ENCODE assay signal across 8 cellular contexts in the genomic region with DNA sequence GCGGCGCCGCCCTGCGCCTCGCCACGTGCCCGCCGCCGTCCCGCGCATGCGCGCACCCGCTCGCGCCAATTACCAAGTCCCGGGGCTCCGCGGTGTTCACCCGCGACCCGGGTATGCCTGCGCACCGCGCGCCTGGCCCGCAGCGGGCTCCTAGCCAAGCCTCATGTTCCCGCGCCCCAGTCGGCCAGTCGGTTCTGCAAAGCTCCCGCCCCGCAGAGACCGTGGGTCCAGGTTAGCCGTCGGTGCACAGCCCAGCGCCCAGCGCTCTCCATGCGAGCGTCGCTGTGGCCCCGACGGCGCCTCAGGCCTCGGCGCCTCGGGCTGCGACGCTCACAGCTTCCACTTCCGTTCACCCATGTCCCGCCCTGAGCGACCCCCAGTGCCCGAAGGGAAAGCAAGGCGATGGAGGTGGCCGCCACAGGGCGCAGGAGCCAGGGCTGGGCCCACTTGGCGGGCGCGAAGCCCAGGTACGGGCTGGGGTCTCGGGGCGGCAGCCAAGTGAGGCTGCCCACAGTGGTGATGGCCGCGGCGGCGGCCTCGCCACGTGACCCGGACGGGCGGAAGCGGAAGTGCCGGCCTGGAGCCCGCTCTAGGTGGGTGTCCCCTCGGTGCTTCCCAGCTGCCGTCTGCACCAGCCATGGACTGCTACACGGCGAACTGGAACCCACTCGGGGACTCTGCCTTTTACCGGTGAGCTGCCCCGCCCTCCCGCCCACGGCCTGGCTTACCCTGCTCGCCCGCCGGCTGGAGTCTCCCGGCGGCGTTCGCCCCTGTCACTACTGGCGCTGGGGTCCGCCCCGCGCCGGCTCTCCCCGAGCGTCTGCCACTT. TPM values are rescaled to one million over a fixed set of nuclear protein-coding genes. Genes with fewer than 3 reads are reported as not detected.
DNase-seq lines count a peak whose midpoint lies in the region; ATAC-seq and TF ChIP-seq lines count a peak whose summit lies in the region.

A gene with protein sequence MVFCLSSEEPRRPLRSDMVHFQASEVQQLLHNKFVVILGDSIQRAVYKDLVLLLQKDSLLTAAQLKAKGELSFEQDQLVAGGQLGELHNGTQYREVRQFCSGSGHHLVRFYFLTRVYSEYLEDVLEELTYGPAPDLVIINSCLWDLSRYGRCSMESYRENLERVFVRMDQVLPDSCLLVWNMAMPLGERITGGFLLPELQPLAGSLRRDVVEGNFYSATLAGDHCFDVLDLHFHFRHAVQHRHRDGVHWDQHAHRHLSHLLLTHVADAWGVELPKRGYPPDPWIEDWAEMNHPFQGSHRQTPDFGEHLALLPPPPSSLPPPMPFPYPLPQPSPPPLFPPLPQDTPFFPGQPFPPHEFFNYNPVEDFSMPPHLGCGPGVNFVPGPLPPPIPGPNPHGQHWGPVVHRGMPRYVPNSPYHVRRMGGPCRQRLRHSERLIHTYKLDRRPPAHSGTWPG (minus strand): TSS at position 518 of the 829 bp plus-strand sequence. CDS start 743 bp downstream, outside the sequence.
A gene (plus strand): TSS at position 608 of the 829 bp plus-strand sequence. CDS start 30 bp downstream, at position 638.

- H3K36me3 ChIP-seq in GM06990 (ENCODE audit: control insufficient read depth, insufficient read depth, low read length) (no peaks in the 10 kb centered on the region), SU-DHL-6 (ENCODE audit: low read length) (no peaks in the 10 kb centered on the region), cardiac muscle cell (peaks cover 2% of the 10 kb centered on the region), trophoblast cell (ENCODE audit: control insufficient read depth in 1 of 2, insufficient read depth in 2 of 2, low read length in 2 of 2) (peaks cover 9 to 16% of the 10 kb centered on the region in 2 experiments), transverse colon (no peaks in the 10 kb centered on the region)

- H3F3A ChIP-seq in SU-DHL-6 (ENCODE audit: insufficient read depth), result no peaks in the 10 kb centered on the region

- TF ChIP-seq POLR2A in transverse colon (IDR thresholded peaks at IDR 0.05), result peak; percentile 72

- peak within 1 kb of the TSS; percentile 87 for H2AK5ac ChIP-seq in trophoblast cell (ENCODE audit: low read length)

- POLR2A ChIA-PET in HEK293T (lab: Yijun Ruan, JAX), result interaction anchor here (0.8 to 1.4 kb wide), 6 partner anchors 39 to 154 kb away, joined by 3 to 5 read pairs (median 3); no protein-coding TSS in a partner anchor
- POLR2A ChIA-PET in activated naive CD8-positive, alpha-beta T cell treated with anti-CD3 and anti-CD28 coated beads, Interleukin-2, amount 10 ng/mL, durations not matched to agents 7 days and 5 days (lab: Charles Lee), result interaction anchor here (0.6 to 2.4 kb wide), 10 partner anchors 9 to 188 kb away, joined by 3 to 15 read pairs (median 6); a partner anchor contains a TSS

- TF ChIP-seq CTCF in GM06990 (IDR thresholded peaks at IDR 0.05; ENCODE audit: insufficient read depth, low read length, poor library complexity, severe bottlenecking) (no peak), SU-DHL-6 (IDR thresholded peaks at IDR 0.05; ENCODE audit: insufficient read depth, low read length, poor library complexity, severe bottlenecking) (no peak), cardiac muscle cell (IDR thresholded peaks at IDR 0.05; ENCODE audit: low read depth, low read length) (no peak), transverse colon (IDR thresholded peaks at IDR 0.05) (no peak)

- H4K12ac ChIP-seq in trophoblast cell (ENCODE audit: low read depth, low read length), result peak within 1 kb of the TSS; percentile 98

- no peak for TF ChIP-seq EP300 in transverse colon (IDR thresholded peaks at IDR 0.05; ENCODE audit: low read depth)

- H3K79me1 ChIP-seq in trophoblast cell (ENCODE audit: low read length), result peaks cover 9% of the 10 kb centered on the region

- no peaks in the 10 kb centered on the region for H3K27me3 Mint-ChIP-seq in activated naive CD8-positive, alpha-beta T cell treated with anti-CD3 and anti-CD28 coated beads, Interleukin-2, amount 10 ng/mL, durations not matched to agents 7 days and 5 days

- no peaks in the 10 kb centered on the region for H4K20me1 ChIP-seq in SU-DHL-6 (ENCODE audit: low read depth, low read length)

- peak within 1 kb of the TSS; percentile 90 for H2BK120ac ChIP-seq in trophoblast cell (ENCODE audit: insufficient read depth, low read length, poor library complexity)

- H3K79me2 ChIP-seq in SU-DHL-6 (ENCODE audit: insufficient read depth, low read length) (peaks cover 4% of the 10 kb centered on the region; the same call in 1 of the 2 replicates), trophoblast cell (ENCODE audit: control insufficient read depth, insufficient read depth, low read length, poor library complexity) (peaks cover 6% of the 10 kb centered on the region)

- WGBS in trophoblast cell (ENCODE audit: extremely low coverage, insufficient coverage, insufficient read length), result no CpG with 5 or more reads among the region's 98 CpGs
- WGBS in transverse colon (ENCODE audit: low coverage in 1 of 2), 2 donors, result 12% methylated on average over 51 of the region's 98 CpGs; no CpG with 5 or more reads in 1 of the 2 donors

- H3K4ac ChIP-seq in trophoblast cell (ENCODE audit: low read depth, low read length), result peak within 1 kb of the TSS; percentile 75

- peaks cover 5% of the 10 kb centered on the region for H3K4me1 ChIP-seq in cardiac muscle cell (ENCODE audit: low read depth)
- H3K4me1 ChIP-seq in trophoblast cell (ENCODE audit: control insufficient read depth in 1 of 2, insufficient read depth in 2 of 2, low read length in 2 of 2), result peaks cover 6 to 9% of the 10 kb centered on the region in 2 experiments
- H3K4me1 ChIP-seq in transverse colon, result peaks cover 8 to 19% (median 17%) of the 10 kb centered on the region in 4 donors

- peak; percentile 97 for ATAC-seq in activated naive CD8-positive, alpha-beta T cell treated with anti-CD3 and anti-CD28 coated beads, Interleukin-2, amount 10 ng/mL, durations not matched to agents 7 days and 5 days (ENCODE audit: low read depth)

- peak; percentile 94 for DNase-seq in GM06990 (ENCODE audit: extremely low read depth, insufficient read length)
- peak; percentile 98 for DNase-seq in HEK293T (ENCODE audit: extremely low spot score)
- peak; percentile 72 for DNase-seq in MV-4-11 (lab: John Stamatoyannopoulos, UW)
- peak; percentile 96 for DNase-seq in activated naive CD8-positive, alpha-beta T cell treated with anti-CD3 and anti-CD28 coated beads, Interleukin-2, amount 10 ng/mL, durations not matched to agents 7 days and 5 days
- DNase-seq in cardiac muscle cell (ENCODE audit: low read depth in 1 of 2, low spot score in 1 of 2), result peak; percentile 89 to 92
- peak; percentile 83 to 87 for DNase-seq in trophoblast cell
- DNase-seq in transverse colon, result peak; percentile 88

- H3K9me3 ChIP-seq in SU-DHL-6 (ENCODE audit: insufficient read depth, low read length), result no peaks in the 10 kb centered on the region
- H3K9me3 ChIP-seq in cardiac muscle cell (ENCODE audit: low read depth), result no peaks in the 10 kb centered on the region
- peaks cover 1% of the 10 kb centered on the region for H3K9me3 ChIP-seq in trophoblast cell (ENCODE audit: insufficient read depth, low read depth, low read length)
- no peaks in the 10 kb centered on the region for H3K9me3 ChIP-seq in transverse colon

- H2BK5ac ChIP-seq in trophoblast cell (ENCODE audit: low read depth, low read length, poor library complexity), result peak within 1 kb of the TSS; percentile 75

- no peaks in the 10 kb centered on the region for H3K27me3 ChIP-seq in GM06990 (replicated peaks; ENCODE audit: control insufficient read depth, insufficient read depth, low read length)
- no peaks in the 10 kb centered on the region for H3K27me3 ChIP-seq in SU-DHL-6 (ENCODE audit: low read length)
- H3K27me3 ChIP-seq in cardiac muscle cell, result no peaks in the 10 kb centered on the region
- no peaks in the 10 kb centered on the region for H3K27me3 ChIP-seq in trophoblast cell (ENCODE audit: insufficient read depth, low read length)
- H3K27me3 ChIP-seq in transverse colon, result no peaks in the 10 kb centered on the region

- H4K8ac ChIP-seq in trophoblast cell (ENCODE audit: low read depth, low read length), result peak within 1 kb of the TSS; percentile 99

- peaks cover 20% of the 10 kb centered on the region for H3K4me1 Mint-ChIP-seq in activated naive CD8-positive, alpha-beta T cell treated with anti-CD3 and anti-CD28 coated beads, Interleukin-2, amount 10 ng/mL, durations not matched to agents 7 days and 5 days

- in situ Hi-C loops in transverse colon (cut with MboI; ENCODE audit: low pct_ligation_motif_present in 1 of 4, low pct_unique_long_range_greater_than_20kb in 1 of 4, low sequenced_read_pairs in 3 of 4), result no loop called here

- peaks cover 19% of the 10 kb centered on the region for H3K36me3 Mint-ChIP-seq in activated naive CD8-positive, alpha-beta T cell treated with anti-CD3 and anti-CD28 coated beads, Interleukin-2, amount 10 ng/mL, durations not matched to agents 7 days and 5 days

- H3K4me2 ChIP-seq in SU-DHL-6 (ENCODE audit: low read depth, low read length, poor library complexity, severe bottlenecking) (peak within 1 kb of the TSS; percentile 72), trophoblast cell (ENCODE audit: low read length) (peak within 1 kb of the TSS; percentile 99)

- H3K9me2 ChIP-seq in SU-DHL-6 (replicated peaks; ENCODE audit: insufficient read depth, low read length), result no peaks in the 10 kb centered on the region

- H3K27ac Mint-ChIP-seq in activated naive CD8-positive, alpha-beta T cell treated with anti-CD3 and anti-CD28 coated beads, Interleukin-2, amount 10 ng/mL, durations not matched to agents 7 days and 5 days, result peak within 1 kb of the TSS; percentile 85

- no peak within 1 kb of the TSS for H2BK12ac ChIP-seq in trophoblast cell (ENCODE audit: low read length)

- peak within 1 kb of the TSS; percentile 96 for H3K14ac ChIP-seq in trophoblast cell (ENCODE audit: low read length)

- no peak within 1 kb of the TSS for H3K23ac ChIP-seq in trophoblast cell (ENCODE audit: low read length)

- CTCF ChIA-PET in HEK293T (lab: Yijun Ruan, JAX), result no interaction called here

- H3K4me3 Mint-ChIP-seq in activated naive CD8-positive, alpha-beta T cell treated with anti-CD3 and anti-CD28 coated beads, Interleukin-2, amount 10 ng/mL, durations not matched to agents 7 days and 5 days, result peak within 1 kb of the TSS; percentile 83

- H3K18ac ChIP-seq in trophoblast cell (ENCODE audit: low read length), result peak within 1 kb of the TSS; percentile 95

- no peaks in the 10 kb centered on the region for H3K9me3 Mint-ChIP-seq in activated naive CD8-positive, alpha-beta T cell treated with anti-CD3 and anti-CD28 coated beads, Interleukin-2, amount 10 ng/mL, durations not matched to agents 7 days and 5 days

- H3K27ac ChIP-seq in SU-DHL-6 (ENCODE audit: low read depth, low read length), result no peak within 1 kb of the TSS
- H3K27ac ChIP-seq in cardiac muscle cell, result peak within 1 kb of the TSS; percentile 41
- H3K27ac ChIP-seq in trophoblast cell (ENCODE audit: low read depth, low read length), result peak within 1 kb of the TSS; percentile 28
- H3K27ac ChIP-seq in transverse colon, result peak within 1 kb of the TSS; percentile 89 to 94 (median 93)

- intact Hi-C loops in transverse colon (cut with DNase I; ENCODE audit: low total_unique reads), result no loop called here

- H2AFZ ChIP-seq in SU-DHL-6 (ENCODE audit: low read depth, low read length, severe bottlenecking) (peak within 1 kb of the TSS; percentile 100), trophoblast cell (ENCODE audit: insufficient read depth, low read length, poor library complexity) (peak within 1 kb of the TSS; percentile 87)

- peak within 1 kb of the TSS; percentile 94 for H4K91ac ChIP-seq in trophoblast cell (ENCODE audit: low read depth, low read length)

- peak within 1 kb of the TSS; percentile 64 for H3K9ac ChIP-seq in SU-DHL-6 (ENCODE audit: low read length)
- peak within 1 kb of the TSS; percentile 90 for H3K9ac ChIP-seq in trophoblast cell (ENCODE audit: low read length)

- H3K4me3 ChIP-seq in GM06990 (replicated peaks; ENCODE audit: low read depth, low read length) (peak within 1 kb of the TSS; percentile 89), SU-DHL-6 (ENCODE audit: insufficient read depth, low read length, poor library complexity, severe bottlenecking) (peak within 1 kb of the TSS; percentile 74), cardiac muscle cell (peak within 1 kb of the TSS; percentile 80), trophoblast cell (ENCODE audit: low read depth, low read length) (peak within 1 kb of the TSS; percentile 79), transverse colon (peak within 1 kb of the TSS; percentile 74 to 96 (median 91))

RNA-seq across cellular contexts. Expression of the first gene that starts in this region (rescaled TPM):
- 10 to 100 TPM; 39.9 to 43.3 TPM for total RNA-seq in activated naive CD8-positive, alpha-beta T cell treated with anti-CD3 and anti-CD28 coated beads, Interleukin-2, amount 10 ng/mL, durations not matched to agents 7 days and 5 days
- total RNA-seq in cardiac muscle cell (69.2 and 78.0 TPM in 2 replicates), transverse colon (10 to 100 TPM; 15.5 to 85.7 (median 36.6) TPM)
- polyA plus RNA-seq in cardiac muscle cell, result 45.5 and 50.6 TPM in 2 replicates
- 31.4 and 32.3 TPM in 2 replicates for polyA plus RNA-seq in trophoblast cell (2013)

RNA-seq across cellular contexts. Expression of the second gene that starts in this region (rescaled TPM):
- 10 to 100 TPM; 54.6 to 56.7 TPM for total RNA-seq in activated naive CD8-positive, alpha-beta T cell treated with anti-CD3 and anti-CD28 coated beads, Interleukin-2, amount 10 ng/mL, durations not matched to agents 7 days and 5 days
- total RNA-seq in cardiac muscle cell (49.1 and 51.5 TPM in 2 replicates), transverse colon (10 to 100 TPM; 29.2 to 42.2 (median 36.7) TPM)
- polyA plus RNA-seq in cardiac muscle cell, result 44.5 and 60.4 TPM in 2 replicates
- 18.4 and 19.2 TPM in 2 replicates for polyA plus RNA-seq in trophoblast cell (2013)
